In genomic region chr10:62582804-62583208, GRCh38 we compare ENCODE assay signal across 10 cellular contexts.
A peak's percentile ranks its signal among the peaks of the same experiment; 100 is the strongest.
DNase-seq lines count a peak whose midpoint lies in the region; TF ChIP-seq lines count a peak whose summit lies in the region.
"Had no signal": no experiment of that assay in that cellular context is flagged by ENCODE, and none has a peak within 500 bp of the region (broad histone marks: within the 10 kb centered on the region; RNA-seq: fewer than 3 reads in every experiment).

No MANE protein-coding gene starts in this region.

- no peaks in the 10 kb centered on the region for H3K36me3 ChIP-seq in hepatocyte (replicated peaks; ENCODE audit: insufficient read depth, low read depth)

- peak; percentile 96 for DNase-seq in GM04504 (ENCODE audit: low read depth)
- DNase-seq in MCF 10A (ENCODE audit: unreplicated experiment) = peak; percentile 9
- peak; percentile 30 for DNase-seq in hepatocyte (ENCODE audit: low spot score)
- peak; percentile 79 for DNase-seq in smooth muscle cell of the brain vasculature (ENCODE audit: low read depth, low spot score)
- DNase-seq in RKO (ENCODE audit: low spot score) = no peak
- DNase-seq in NCI-H1436 (lab: John Stamatoyannopoulos, UW) = no peak
- DNase-seq in OCI-M2 (lab: John Stamatoyannopoulos, UW; ENCODE audit: unreplicated experiment) = no peak
- DNase-seq in stimulated activated CD4-positive, alpha-beta T cell treated with anti-CD3 and anti-CD28 coated beads, Interleukin-2, amount 100 ng/mL, for 24 hours = no peak
- DNase-seq: activated T-cell treated with anti-CD3 and anti-CD28 coated beads, Interleukin-2, amount 50 U/mL, for 24 hours; NCI-H1105 had no signal

- H3K79me2 ChIP-seq in hepatocyte = no peaks in the 10 kb centered on the region

- H3K9me2 ChIP-seq in hepatocyte (replicated peaks; ENCODE audit: insufficient read depth) = no peaks in the 10 kb centered on the region

- H3K4me2 ChIP-seq in hepatocyte = no peak overlapping the region

- TF ChIP-seq CTCF in MCF 10A (IDR thresholded peaks at IDR 0.05; ENCODE audit: unreplicated experiment) (no peak), hepatocyte (IDR thresholded peaks at IDR 0.05; ENCODE audit: poor library complexity) (no peak)

- intact Hi-C loops in MCF 10A (cut with micrococcal nuclease) = no loop called here

- H3K27me3 Mint-ChIP-seq in MCF 10A (ENCODE audit: insufficient read depth, unreplicated experiment) = no peaks in the 10 kb centered on the region

- H4K20me1 ChIP-seq in hepatocyte (ENCODE audit: insufficient read depth, poor library complexity, severe bottlenecking) = no peaks in the 10 kb centered on the region

- CTCF ChIA-PET in MCF 10A (lab: Yijun Ruan, JAX) = interaction anchor here (0.7 to 3.2 kb wide), 3 partner anchors 11 to 1441 kb away, joined by 3 to 13 read pairs (median 3); no protein-coding TSS in a partner anchor

- peaks cover 9% of the 10 kb centered on the region for H3K4me1 Mint-ChIP-seq in MCF 10A (ENCODE audit: insufficient read depth, unreplicated experiment)

- POLR2A ChIA-PET in MCF 10A (lab: Yijun Ruan, JAX) = no interaction called here

- H3K36me3 Mint-ChIP-seq in MCF 10A (ENCODE audit: insufficient read depth, unreplicated experiment) = no peaks in the 10 kb centered on the region

- no peak overlapping the region for H3K4me3 Mint-ChIP-seq in MCF 10A (ENCODE audit: unreplicated experiment)
- H3K4me3 Mint-ChIP-seq: activated T-cell treated with anti-CD3 and anti-CD28 coated beads, Interleukin-2, amount 50 U/mL, for 24 hours had no signal

- H3K27ac ChIP-seq in hepatocyte = peak overlapping the region; percentile 82

- H3K9me3 ChIP-seq in hepatocyte (ENCODE audit: low read depth) = no peaks in the 10 kb centered on the region

- no peaks in the 10 kb centered on the region for H3K9me3 Mint-ChIP-seq in MCF 10A (ENCODE audit: unreplicated experiment)
- H3K9me3 Mint-ChIP-seq: activated T-cell treated with anti-CD3 and anti-CD28 coated beads, Interleukin-2, amount 50 U/mL, for 24 hours had no signal

- H3K27ac Mint-ChIP-seq in MCF 10A (ENCODE audit: low read depth, unreplicated experiment) = peak overlapping the region; percentile 70
- H3K27ac Mint-ChIP-seq: activated T-cell treated with anti-CD3 and anti-CD28 coated beads, Interleukin-2, amount 50 U/mL, for 24 hours had no signal

- WGBS in hepatocyte (ENCODE audit: low lambda C conversion rate, missing lambda C conversion rate) = 83% methylated on average over 7 of the region's 7 CpGs

- no peaks in the 10 kb centered on the region for H3K4me1 ChIP-seq in hepatocyte (ENCODE audit: insufficient read depth)

- no TSS peak for BruUV-seq in MCF 10A (replicated peaks; lab: Mats Ljungman, UMichigan)

- no peaks in the 10 kb centered on the region for H3K27me3 ChIP-seq in hepatocyte

- H3K4me3 ChIP-seq in hepatocyte = no peak overlapping the region

- H2AFZ ChIP-seq in hepatocyte = no peak overlapping the region

Comparison
In these comparisons a context has a peak if more than half of its experiments do, and no peak if none do; other contexts are left out.
1. DNase-seq: peak in GM04504 (single experiment), MCF 10A (single experiment), hepatocyte (single experiment) and smooth muscle cell of the brain vasculature (single experiment); none in RKO (single experiment), NCI-H1436 (single experiment), OCI-M2 (single experiment) and stimulated activated CD4-positive, alpha-beta T cell treated with anti-CD3 and anti-CD28 coated beads, Interleukin-2, amount 100 ng/mL, for 24 hours (0 of 2).